In the genomic region with DNA sequence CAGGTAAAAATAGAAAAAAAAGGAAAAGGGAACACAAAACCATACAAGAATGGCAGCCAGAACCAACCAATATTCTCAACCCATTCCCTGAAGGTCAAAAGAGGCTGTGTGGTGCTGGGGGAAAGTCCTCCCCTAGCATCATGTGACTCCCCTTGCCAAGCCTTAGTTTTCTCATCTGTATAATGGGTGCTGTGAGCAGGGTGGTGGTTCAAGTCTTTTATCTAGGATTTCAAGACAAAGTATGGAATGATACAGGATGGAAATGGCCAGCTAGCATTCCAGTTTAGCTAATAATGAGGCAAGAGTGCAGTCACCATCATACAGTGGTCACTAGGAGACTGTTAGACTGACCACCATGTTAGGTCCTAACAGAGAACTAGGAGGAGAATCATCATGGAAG, we compare ENCODE assay signal across 29 cellular contexts. TPM values are rescaled to one million over a fixed set of nuclear protein-coding genes. Genes with fewer than 3 reads are reported as not detected.
"Had no signal": no experiment of that assay in that cellular context is flagged by ENCODE, and none has a peak within 500 bp of the region (broad histone marks: within the 10 kb centered on the region; RNA-seq: fewer than 3 reads in every experiment).

No MANE protein-coding gene starts in this region.

- H3K27me3 ChIP-seq: neural progenitor cell, neutrophil, right atrium auricular region, stomach, testis, thyroid gland, transverse colon, upper lobe of left lung, vagina had no signal

- H3K27me3 Mint-ChIP-seq: naive B cell; stimulated activated naive B cell treated with anti-CD40 and anti-IgM and Interleukin-4, amounts not matched to agents 10 μg/mL and 1 μg/mL and 100 μg/mL, for 72 hours had no signal

- H3K4me3 ChIP-seq: left ventricle myocardium inferior, lung, neural progenitor cell, psoas muscle, right atrium auricular region, skin epidermis, stomach, testis, thyroid gland, transverse colon, upper lobe of left lung, vagina had no signal

- H3K4me3 Mint-ChIP-seq: mesothelial cell of epicardium; naive B cell; natural killer cell; nephron progenitor cell; neural progenitor cell; stimulated activated naive B cell treated with anti-CD40 and anti-IgM and Interleukin-4, amounts not matched to agents 10 μg/mL and 1 μg/mL and 100 μg/mL, for 72 hours had no signal

- H3K27ac Mint-ChIP-seq: mesothelial cell of epicardium; natural killer cell; nephron progenitor cell; neural progenitor cell; stimulated activated naive B cell treated with anti-CD40 and anti-IgM and Interleukin-4, amounts not matched to agents 10 μg/mL and 1 μg/mL and 100 μg/mL, for 72 hours had no signal

- H3K4me2 ChIP-seq: neural progenitor cell had no signal

- H3K9me3 Mint-ChIP-seq: mesothelial cell of epicardium; naive B cell; natural killer cell; nephron progenitor cell; neural progenitor cell; stimulated activated naive B cell treated with anti-CD40 and anti-IgM and Interleukin-4, amounts not matched to agents 10 μg/mL and 1 μg/mL and 100 μg/mL, for 72 hours had no signal

- H3K9me3 ChIP-seq: left ventricle myocardium inferior, neutrophil, psoas muscle, right atrium auricular region, stomach, testis, thyroid gland, transverse colon, upper lobe of left lung, vagina had no signal

- H3K79me2 ChIP-seq: parathyroid adenoma had no signal

- H3K9ac ChIP-seq: neural progenitor cell, parathyroid adenoma had no signal

- ATAC-seq: natural killer cell; psoas muscle; sciatic nerve; stimulated activated naive B cell treated with anti-CD40 and anti-IgM and Interleukin-4, amounts not matched to agents 10 μg/mL and 1 μg/mL and 100 μg/mL, for 72 hours; stimulated activated naive CD8-positive, alpha-beta T cell treated with anti-CD3 and anti-CD28 coated beads, Interleukin-15, Interleukin-2, amounts not matched to agents 100 U/mL and 50 U/mL, for 24 hours had no signal

- DNase-seq: islet precursor cell; left ventricle myocardium inferior; mesendoderm; naive B cell; natural killer cell; nephron progenitor cell; occipital lobe; psoas muscle; stimulated activated CD4-positive, alpha-beta T cell treated with anti-CD3 and anti-CD28 coated beads, Interleukin-12 subunit alpha, Interleukin-12 subunit beta, amount 100 ng/mL, for 4 hours; stimulated activated CD4-positive, alpha-beta T cell treated with anti-CD3 and anti-CD28 coated beads, Interleukin-15, amount 100 ng/mL, for 24 hours; stimulated activated CD4-positive, alpha-beta T cell treated with anti-CD3 and anti-CD28 coated beads, Interleukin-2, amount 100 ng/mL, for 24 hours; stimulated activated CD4-positive, alpha-beta T cell treated with anti-CD3 and anti-CD28 coated beads, Interleukin-4, amount 100 ng/mL, for 1 hour; stimulated activated naive B cell treated with anti-CD40 and anti-IgM and Interleukin-4, amounts not matched to agents 10 μg/mL and 1 μg/mL and 100 μg/mL, for 72 hours; stimulated activated naive CD8-positive, alpha-beta T cell treated with anti-CD3 and anti-CD28 coated beads, Interleukin-15, Interleukin-2, amounts not matched to agents 100 U/mL and 50 U/mL, for 24 hours; stomach; testis; thyroid gland; transverse colon; upper lobe of left lung had no signal

- H3K4me1 ChIP-seq: neural progenitor cell, parathyroid adenoma, psoas muscle, stomach, testis, transverse colon, vagina had no signal

- H3K4me1 Mint-ChIP-seq: mesothelial cell of epicardium; natural killer cell; neural progenitor cell; stimulated activated naive B cell treated with anti-CD40 and anti-IgM and Interleukin-4, amounts not matched to agents 10 μg/mL and 1 μg/mL and 100 μg/mL, for 72 hours had no signal

- H2AFZ ChIP-seq: neural progenitor cell, parathyroid adenoma had no signal

- H3K27ac ChIP-seq: left ventricle myocardium inferior, neural progenitor cell, neutrophil, parathyroid adenoma, psoas muscle, right atrium auricular region, skin epidermis, stomach, testis, thyroid gland, transverse colon, upper lobe of left lung, vagina had no signal

RNA-seq across cellular contexts. Expression of gene PCGF2, which starts 25.1 kb away (rescaled TPM):
- total RNA-seq: mononuclear cell had no signal
